ENCODE assay signal across 1 cellular context in genomic region chr6:5679271-5679670, GRCh38.
TF ChIP-seq lines count a peak whose summit lies in the region.

No MANE protein-coding gene starts in this region.

TF ChIP-seq in GM12878, 131 proteins besides CTCF, POLR2A, EP300 and RAD21 (continued from another document):
- TF ChIP-seq RELB (IDR thresholded peaks at IDR 0.05; ENCODE audit: low read depth) (no peak), CUX1 (IDR thresholded peaks at IDR 0.05; ENCODE audit: insufficient replicate concordance, low read depth, low read length) (no peak), NFXL1 (IDR thresholded peaks at IDR 0.05; ENCODE audit: borderline replicate concordance) (no peak), ZBTB4 (CRISPR knock-in tag; IDR thresholded peaks at IDR 0.05) (no peak), CHD2 (IDR thresholded peaks at IDR 0.05; ENCODE audit: borderline replicate concordance, low read depth, low read length) (no peak), CHD4 (IDR thresholded peaks at IDR 0.05) (no peak), MAX (IDR thresholded peaks at IDR 0.05; ENCODE audit: low read depth, low read length) (no peak), HCFC1 (IDR thresholded peaks at IDR 0.05; ENCODE audit: low read length) (no peak)
